ENCODE assay signal across 20 cellular contexts in genomic region chr3:8660781-8661180, GRCh38. TPM values are rescaled to one million over a fixed set of nuclear protein-coding genes. Genes with fewer than 3 reads are reported as not detected.
DNase-seq lines count a peak whose midpoint lies in the region; ATAC-seq, FAIRE-seq and TF ChIP-seq lines count a peak whose summit lies in the region.
"Had no signal": no experiment of that assay in that cellular context is flagged by ENCODE, and none has a peak within 500 bp of the region (broad histone marks: within the 10 kb centered on the region; RNA-seq: fewer than 3 reads in every experiment).

No MANE protein-coding gene starts in this region.

- peak overlapping the region; percentile 64; the same call in 1 of the 2 replicates for H3K9ac ChIP-seq in KMS-11

- H3K27ac ChIP-seq in KMS-11 = no peak overlapping the region; the same call in 1 of the 2 replicates
- peak overlapping the region; percentile 46 to 75 for H3K27ac ChIP-seq in coronary artery
- peak overlapping the region; percentile 73 to 89 for H3K27ac ChIP-seq in thoracic aorta
- H3K27ac ChIP-seq in pancreas = no peak overlapping the region
- H3K27ac ChIP-seq: foreskin keratinocyte had no signal

- no peaks in the 10 kb centered on the region for H3K79me2 ChIP-seq in KMS-11 (ENCODE audit: insufficient read depth, low read depth)

- 61 to 62% methylated on average over 4 of the region's 4 CpGs for WGBS in pancreas, 2 donors

- DNase-seq in coronary artery (ENCODE audit: low spot score) (no peak), left kidney (ENCODE audit: low read depth, low spot score) (peak; percentile 53), thoracic aorta (ENCODE audit: low spot score) (no peak), SW 1271 (lab: John Stamatoyannopoulos, UW) (no peak), pancreas (no peak)
- DNase-seq: activated CD4-positive, alpha-beta T cell treated with anti-CD3 and anti-CD28 coated beads for 36 hours; activated CD8-positive, alpha-beta memory T cell treated with anti-CD3 and anti-CD28 coated beads, Interleukin-2, amount 10 ng/mL, durations not matched to agents 7 days and 5 days; BE2C; Calu3; foreskin keratinocyte; kidney; NCI-H1417 treated with DMSO at 0.1 percent for 48 hours; NCI-H524 had no signal

- H3K4me1 ChIP-seq in KMS-11 (ENCODE audit: low read depth, poor library complexity, severe bottlenecking) (peaks cover 60% of the 10 kb centered on the region), thoracic aorta (ENCODE audit: control insufficient read depth in 1 of 2, low read depth in 2 of 2) (peaks cover 42 to 63% of the 10 kb centered on the region in 2 donors), pancreas (peaks cover 0 to 6% (median 0%) of the 10 kb centered on the region in 3 donors)
- H3K4me1 ChIP-seq: foreskin keratinocyte had no signal

- no peaks in the 10 kb centered on the region for H3K27me3 ChIP-seq in KMS-11 (ENCODE audit: insufficient read depth, low read depth)
- no peaks in the 10 kb centered on the region for H3K27me3 ChIP-seq in thoracic aorta (replicated peaks; ENCODE audit: insufficient read depth)
- no peaks in the 10 kb centered on the region for H3K27me3 ChIP-seq in pancreas
- H3K27me3 ChIP-seq: BE2C had no signal

- H4K20me1 ChIP-seq in KMS-11 (ENCODE audit: insufficient read depth) = no peaks in the 10 kb centered on the region

- no peak for FAIRE-seq in pancreas (lab: Jason Lieb, UNC)
- FAIRE-seq: HepG2, kidney had no signal

- intact Hi-C loops in pancreas (cut with DNase I) = no loop called here

- H3K9me3 ChIP-seq in thoracic aorta = no peaks in the 10 kb centered on the region
- H3K9me3 ChIP-seq in pancreas = no peaks in the 10 kb centered on the region
- H3K9me3 ChIP-seq: BE2C had no signal

- no peak for TF ChIP-seq CTCF in KMS-11 (conservative IDR thresholded peaks at IDR 0.05; ENCODE audit: low read depth, low read length)
- TF ChIP-seq CTCF in coronary artery (IDR thresholded peaks at IDR 0.05) = no peak
- no peak for TF ChIP-seq CTCF in thoracic aorta (IDR thresholded peaks at IDR 0.05)
- no peak for TF ChIP-seq CTCF in pancreas (IDR thresholded peaks at IDR 0.05)

- 0 out of 2 replicates have a peak overlapping the region, but pooled peaks have one; percentile 22 for H2AFZ ChIP-seq in KMS-11 (ENCODE audit: low read depth)

- H3K36me3 ChIP-seq in KMS-11 (ENCODE audit: insufficient read depth) (no peaks in the 10 kb centered on the region), thoracic aorta (no peaks in the 10 kb centered on the region), pancreas (no peaks in the 10 kb centered on the region)
- H3K36me3 ChIP-seq: BE2C had no signal

- H3K4me2 ChIP-seq in KMS-11 = no peak overlapping the region

- H3K4me3 ChIP-seq in KMS-11 (IDR thresholded peaks at IDR 0.05; ENCODE audit: insufficient read depth, low read depth, low read length) (no peak overlapping the region), coronary artery (no peak overlapping the region), thoracic aorta (peak overlapping the region; percentile 9), pancreas (no peak overlapping the region)

- no peak for ATAC-seq in thoracic aorta (ENCODE audit: insufficient number of reproducible peaks, low FRiP score, low read depth)
- ATAC-seq in pancreas = no peak
- ATAC-seq in HG03442 (IDR thresholded peaks at IDR 0.05; ENCODE audit: unreplicated experiment) = no peak
- ATAC-seq in GM18873 (IDR thresholded peaks at IDR 0.05; ENCODE audit: low FRiP score, unreplicated experiment) = no peak
- ATAC-seq: activated CD4-positive, alpha-beta T cell treated with anti-CD3 and anti-CD28 coated beads for 36 hours; activated CD8-positive, alpha-beta memory T cell treated with anti-CD3 and anti-CD28 coated beads, Interleukin-2, amount 10 ng/mL, durations not matched to agents 7 days and 5 days; foreskin keratinocyte; HCT116; HepG2; natural killer cell treated with Interleukin-12 subunit alpha and Interleukin-12 subunit beta and Interleukin-15 and Interleukin-18, amount 100 ng/mL, for 72 hours had no signal

RNA-seq across cellular contexts. Expression of gene SSUH2, which starts 16.2 kb away (rescaled TPM):
- under 1 TPM in 1 of 2 donors, not detected in 1; 0.14 TPM for total RNA-seq in thoracic aorta
- total RNA-seq in pancreas = under 1 TPM; 0.06 to 0.78 (median 0.16) TPM
- 1 to 10 TPM in 1 of 2 donors, under 1 TPM in 1; 0.42 to 1.8 TPM for polyA plus RNA-seq in pancreas
- total RNA-seq: Calu3; natural killer cell treated with Interleukin-12 subunit alpha and Interleukin-12 subunit beta and Interleukin-15 and Interleukin-18, amount 100 ng/mL, for 72 hours; pulmonary artery endothelial cell had no signal

Comparison
In these comparisons a context has a peak if more than half of its experiments do, and no peak if none do; other contexts are left out.
1. H3K27ac ChIP-seq: peak in coronary artery (2 of 2) and thoracic aorta (2 of 2); none in KMS-11 (single experiment) and pancreas (0 of 4).